ENCODE assay signal across 16 cellular contexts in the genomic region with DNA sequence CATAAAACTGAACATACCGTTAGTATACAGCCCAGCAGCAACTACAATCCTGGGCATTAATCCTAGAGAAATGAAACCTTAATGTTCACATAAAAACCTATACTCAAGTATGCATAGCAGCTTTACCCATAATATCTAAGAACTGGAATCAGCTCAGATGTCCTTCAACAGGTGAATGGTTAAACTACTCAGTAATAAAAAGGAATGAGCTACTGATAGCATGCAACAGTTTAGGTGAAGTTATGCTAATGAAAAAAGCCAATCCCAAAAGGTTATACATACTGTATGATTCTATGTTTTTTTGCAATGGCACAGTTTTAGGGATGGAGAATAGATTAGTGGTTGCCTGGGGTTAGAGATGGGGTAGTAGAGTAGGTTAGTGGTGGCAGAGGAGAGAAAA. TPM values are rescaled to one million over a fixed set of nuclear protein-coding genes. Genes with fewer than 3 reads are reported as not detected.
A peak's percentile ranks its signal among the peaks of the same experiment; 100 is the strongest.
DNase-seq lines count a peak whose midpoint lies in the region; ATAC-seq lines count a peak whose summit lies in the region.
"Had no signal": no experiment of that assay in that cellular context is flagged by ENCODE, and none has a peak within 500 bp of the region (broad histone marks: within the 10 kb centered on the region; RNA-seq: fewer than 3 reads in every experiment).

No MANE protein-coding gene starts in this region.

- H3K36me3 Mint-ChIP-seq in T-helper 1 cell treated with Interleukin-12 subunit alpha and Interleukin-12 subunit beta and Interleukin-4 antibody, amounts not matched to agents 30 μg/mL and 1 μg/mL, for 36 hours (ENCODE audit: low read depth): peaks cover 26% of the 10 kb centered on the region
- H3K36me3 Mint-ChIP-seq in activated naive CD4-positive, alpha-beta T cell treated with anti-CD3 and anti-CD28 coated beads for 36 hours (ENCODE audit: low read depth): peaks cover 20% of the 10 kb centered on the region
- H3K36me3 Mint-ChIP-seq in activated naive CD8-positive, alpha-beta T cell treated with anti-CD3 and anti-CD28 coated beads, Interleukin-2, amount 10 ng/mL, durations not matched to agents 7 days and 5 days: peaks cover 30% of the 10 kb centered on the region
- H3K36me3 Mint-ChIP-seq in stimulated activated memory B cell treated with anti-CD40 and anti-IgM and Interleukin-4, amounts not matched to agents 10 μg/mL and 1 μg/mL and 100 μg/mL, for 72 hours: peaks cover 42% of the 10 kb centered on the region

- peak overlapping the region; percentile 53 for H3K4me3 Mint-ChIP-seq in T-helper 1 cell treated with Interleukin-12 subunit alpha and Interleukin-12 subunit beta and Interleukin-4 antibody, amounts not matched to agents 30 μg/mL and 1 μg/mL, for 36 hours
- peak overlapping the region; percentile 16 for H3K4me3 Mint-ChIP-seq in activated naive CD4-positive, alpha-beta T cell treated with anti-CD3 and anti-CD28 coated beads for 36 hours
- peak overlapping the region; percentile 0 for H3K4me3 Mint-ChIP-seq in activated naive CD8-positive, alpha-beta T cell treated with anti-CD3 and anti-CD28 coated beads, Interleukin-2, amount 10 ng/mL, durations not matched to agents 7 days and 5 days
- peak overlapping the region; percentile 36 for H3K4me3 Mint-ChIP-seq in stimulated activated memory B cell treated with anti-CD40 and anti-IgM and Interleukin-4, amounts not matched to agents 10 μg/mL and 1 μg/mL and 100 μg/mL, for 72 hours

- no peak for DNase-seq in T-helper 1 cell
- DNase-seq in activated naive CD4-positive, alpha-beta T cell treated with anti-CD3 and anti-CD28 coated beads for 36 hours: no peak
- no peak for DNase-seq in activated naive CD4-positive, alpha-beta T cell treated with anti-CD3 and anti-CD28 coated beads, Interleukin-2, amount 50 U/mL, for 16 hours
- no peak for DNase-seq in activated naive CD8-positive, alpha-beta T cell treated with anti-CD3 and anti-CD28 coated beads, Interleukin-2, amount 10 ng/mL, durations not matched to agents 7 days and 5 days
- no peak for DNase-seq in NK-92 (lab: John Stamatoyannopoulos, UW; ENCODE audit: unreplicated experiment)
- DNase-seq: EL, Karpas-422, MM.1S, NCI-H1105 treated with DMSO at 0.1 percent for 48 hours, NCI-H187 treated with DMSO at 0.1 percent for 48 hours, NCI-H446 treated with DMSO at 0.1 percent for 48 hours, NCI-H748 treated with DMSO at 0.1 percent for 48 hours, Peyer's patch had no signal

- no peaks in the 10 kb centered on the region for H3K27me3 Mint-ChIP-seq in T-helper 1 cell treated with Interleukin-12 subunit alpha and Interleukin-12 subunit beta and Interleukin-4 antibody, amounts not matched to agents 30 μg/mL and 1 μg/mL, for 36 hours (ENCODE audit: low read depth)
- no peaks in the 10 kb centered on the region for H3K27me3 Mint-ChIP-seq in activated naive CD4-positive, alpha-beta T cell treated with anti-CD3 and anti-CD28 coated beads for 36 hours (ENCODE audit: low read depth)
- H3K27me3 Mint-ChIP-seq in activated naive CD8-positive, alpha-beta T cell treated with anti-CD3 and anti-CD28 coated beads, Interleukin-2, amount 10 ng/mL, durations not matched to agents 7 days and 5 days: no peaks in the 10 kb centered on the region
- H3K27me3 Mint-ChIP-seq in stimulated activated memory B cell treated with anti-CD40 and anti-IgM and Interleukin-4, amounts not matched to agents 10 μg/mL and 1 μg/mL and 100 μg/mL, for 72 hours: no peaks in the 10 kb centered on the region

- H3K9me3 Mint-ChIP-seq in T-helper 1 cell treated with Interleukin-12 subunit alpha and Interleukin-12 subunit beta and Interleukin-4 antibody, amounts not matched to agents 30 μg/mL and 1 μg/mL, for 36 hours: peaks cover 3% of the 10 kb centered on the region
- peaks cover 2% of the 10 kb centered on the region for H3K9me3 Mint-ChIP-seq in activated naive CD4-positive, alpha-beta T cell treated with anti-CD3 and anti-CD28 coated beads for 36 hours
- H3K9me3 Mint-ChIP-seq in activated naive CD8-positive, alpha-beta T cell treated with anti-CD3 and anti-CD28 coated beads, Interleukin-2, amount 10 ng/mL, durations not matched to agents 7 days and 5 days: no peaks in the 10 kb centered on the region
- H3K9me3 Mint-ChIP-seq in stimulated activated memory B cell treated with anti-CD40 and anti-IgM and Interleukin-4, amounts not matched to agents 10 μg/mL and 1 μg/mL and 100 μg/mL, for 72 hours: peaks cover 3% of the 10 kb centered on the region

- no peak for ATAC-seq in activated naive CD8-positive, alpha-beta T cell treated with anti-CD3 and anti-CD28 coated beads, Interleukin-2, amount 10 ng/mL, durations not matched to agents 7 days and 5 days (ENCODE audit: low read depth)
- ATAC-seq in stimulated activated memory B cell treated with anti-CD40 and anti-IgM and Interleukin-4, amounts not matched to agents 10 μg/mL and 1 μg/mL and 100 μg/mL, for 72 hours: no peak
- no peak for ATAC-seq in HG03025 (IDR thresholded peaks at IDR 0.05; ENCODE audit: low FRiP score, unreplicated experiment)

- peaks cover 38% of the 10 kb centered on the region for H3K4me1 Mint-ChIP-seq in T-helper 1 cell treated with Interleukin-12 subunit alpha and Interleukin-12 subunit beta and Interleukin-4 antibody, amounts not matched to agents 30 μg/mL and 1 μg/mL, for 36 hours (ENCODE audit: low read depth)
- H3K4me1 Mint-ChIP-seq in activated naive CD4-positive, alpha-beta T cell treated with anti-CD3 and anti-CD28 coated beads for 36 hours (ENCODE audit: low read depth): peaks cover 77% of the 10 kb centered on the region
- H3K4me1 Mint-ChIP-seq in activated naive CD8-positive, alpha-beta T cell treated with anti-CD3 and anti-CD28 coated beads, Interleukin-2, amount 10 ng/mL, durations not matched to agents 7 days and 5 days: peaks cover 26% of the 10 kb centered on the region
- H3K4me1 Mint-ChIP-seq in stimulated activated memory B cell treated with anti-CD40 and anti-IgM and Interleukin-4, amounts not matched to agents 10 μg/mL and 1 μg/mL and 100 μg/mL, for 72 hours: peaks cover 65% of the 10 kb centered on the region

- POLR2A ChIA-PET in activated naive CD8-positive, alpha-beta T cell treated with anti-CD3 and anti-CD28 coated beads, Interleukin-2, amount 10 ng/mL, durations not matched to agents 7 days and 5 days (lab: Charles Lee): no interaction called here

- intact Hi-C loops in activated naive CD4-positive, alpha-beta T cell treated with anti-CD3 and anti-CD28 coated beads for 36 hours (cut with micrococcal nuclease): loop anchor here (2.0 kb wide), 1 partner anchor 119 kb away; no protein-coding TSS in a partner anchor

- H3K27ac Mint-ChIP-seq in T-helper 1 cell treated with Interleukin-12 subunit alpha and Interleukin-12 subunit beta and Interleukin-4 antibody, amounts not matched to agents 30 μg/mL and 1 μg/mL, for 36 hours: peak overlapping the region; percentile 78
- H3K27ac Mint-ChIP-seq in activated naive CD4-positive, alpha-beta T cell treated with anti-CD3 and anti-CD28 coated beads for 36 hours: peak overlapping the region; percentile 86
- no peak overlapping the region for H3K27ac Mint-ChIP-seq in activated naive CD8-positive, alpha-beta T cell treated with anti-CD3 and anti-CD28 coated beads, Interleukin-2, amount 10 ng/mL, durations not matched to agents 7 days and 5 days
- H3K27ac Mint-ChIP-seq in stimulated activated memory B cell treated with anti-CD40 and anti-IgM and Interleukin-4, amounts not matched to agents 10 μg/mL and 1 μg/mL and 100 μg/mL, for 72 hours: peak overlapping the region; percentile 50

- CTCF ChIA-PET in activated naive CD4-positive, alpha-beta T cell treated with anti-CD3 and anti-CD28 coated beads for 36 hours (lab: Charles Lee): interaction anchor here (1.1 kb wide), 1 partner anchor 11 kb away, joined by 3 read pairs; no protein-coding TSS in a partner anchor

RNA-seq across cellular contexts. Expression of a gene that starts 9.3 kb away (rescaled TPM):
- total RNA-seq in activated naive CD4-positive, alpha-beta T cell treated with anti-CD3 and anti-CD28 coated beads for 36 hours: 10 to 100 TPM; 91.6 to 94.1 TPM
- 10 to 100 TPM; 64.8 to 65.8 TPM for total RNA-seq in activated naive CD8-positive, alpha-beta T cell treated with anti-CD3 and anti-CD28 coated beads, Interleukin-2, amount 10 ng/mL, durations not matched to agents 7 days and 5 days

RNA-seq across cellular contexts. Expression of a gene that starts 9.4 kb away (rescaled TPM):
- not detected for total RNA-seq in activated naive CD4-positive, alpha-beta T cell treated with anti-CD3 and anti-CD28 coated beads for 36 hours
- total RNA-seq in activated naive CD8-positive, alpha-beta T cell treated with anti-CD3 and anti-CD28 coated beads, Interleukin-2, amount 10 ng/mL, durations not matched to agents 7 days and 5 days: not detected
- total RNA-seq: Peyer's patch had no signal

Comparison
In these comparisons a context has a peak if more than half of its experiments do, and no peak if none do; other contexts are left out.
1. H3K4me3 Mint-ChIP-seq: peak in every context shown above with its lines; median percentile 53 in T-helper 1 cell treated with Interleukin-12 subunit alpha and Interleukin-12 subunit beta and Interleukin-4 antibody, amounts not matched to agents 30 μg/mL and 1 μg/mL, for 36 hours; 36 in stimulated activated memory B cell treated with anti-CD40 and anti-IgM and Interleukin-4, amounts not matched to agents 10 μg/mL and 1 μg/mL and 100 μg/mL, for 72 hours; 16 in activated naive CD4-positive, alpha-beta T cell treated with anti-CD3 and anti-CD28 coated beads for 36 hours; 0 in activated naive CD8-positive, alpha-beta T cell treated with anti-CD3 and anti-CD28 coated beads, Interleukin-2, amount 10 ng/mL, durations not matched to agents 7 days and 5 days.